ENCODE assay signal across 27 cellular contexts in the genomic region with DNA sequence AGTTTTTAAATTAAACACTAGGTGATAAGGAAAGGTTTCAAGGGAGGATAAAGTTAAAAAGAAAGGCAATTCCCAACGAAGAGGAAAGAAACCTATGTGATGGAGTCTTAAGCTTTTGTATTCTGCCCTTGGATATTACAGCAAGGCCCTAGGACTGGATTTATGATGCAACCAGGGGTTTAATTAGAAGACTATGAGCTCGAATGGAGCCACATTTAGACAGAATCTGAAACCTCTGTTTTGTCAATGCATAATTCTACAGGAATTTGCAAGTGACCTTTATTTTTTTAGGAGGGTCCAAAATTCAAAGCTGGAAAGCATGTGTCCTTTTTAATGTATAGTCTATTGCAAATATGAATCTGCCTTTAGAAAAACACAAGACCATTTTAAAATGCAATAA. TPM values are rescaled to one million over a fixed set of nuclear protein-coding genes. Genes with fewer than 3 reads are reported as not detected.
DNase-seq lines count a peak whose midpoint lies in the region; ATAC-seq and TF ChIP-seq lines count a peak whose summit lies in the region.
"Had no signal": no experiment of that assay in that cellular context is flagged by ENCODE, and none has a peak within 500 bp of the region (broad histone marks: within the 10 kb centered on the region; RNA-seq: fewer than 3 reads in every experiment).

No MANE protein-coding gene starts in this region.

- no peaks in the 10 kb centered on the region for H3K9me2 ChIP-seq in PC-3 (replicated peaks; ENCODE audit: low read length)

- DNase-seq in MCF 10A (ENCODE audit: unreplicated experiment) (peak; percentile 50), breast epithelium (ENCODE audit: low spot score in 2 of 2) (no peak), PC-3 (peak; percentile 60), epithelial cell of prostate (ENCODE audit: low read depth, low spot score) (no peak), upper lobe of right lung (no peak), D341Med (ENCODE audit: low spot score) (no peak)
- DNase-seq in effector CD4-positive, alpha-beta T cell: no peak
- DNase-seq: activated CD4-positive, alpha-beta T cell treated with anti-CD3 and anti-CD28 coated beads for 1 hour; activated CD8-positive, alpha-beta T cell treated with anti-CD3 and anti-CD28 coated beads for 36 hours; caudate nucleus; glutamatergic neuron; left ventricle myocardium superior; naive thymus-derived CD4-positive, alpha-beta T cell; NCI-H2171 treated with DMSO at 0.1 percent for 48 hours; NCI-H526; occipital lobe; retina; stimulated activated CD4-positive, alpha-beta T cell treated with anti-CD3 and anti-CD28 coated beads, Interleukin-2, amount 100 ng/mL, for 24 hours; T-helper 17 cell; transverse colon had no signal

- TF ChIP-seq CTCF in MCF 10A (IDR thresholded peaks at IDR 0.05; ENCODE audit: unreplicated experiment) (no peak), breast epithelium (IDR thresholded peaks at IDR 0.05) (no peak), PC-3 (conservative IDR thresholded peaks at IDR 0.05; ENCODE audit: low read depth, low read length) (no peak), upper lobe of right lung (IDR thresholded peaks at IDR 0.05) (no peak)

- H3K4me3 Mint-ChIP-seq in MCF 10A (ENCODE audit: unreplicated experiment): no peak overlapping the region
- H3K4me3 Mint-ChIP-seq: activated CD8-positive, alpha-beta T cell treated with anti-CD3 and anti-CD28 coated beads for 36 hours; activated naive CD4-positive, alpha-beta T cell treated with anti-CD3 and anti-CD28 coated beads, Interleukin-2, amount 50 U/mL, for 24 hours; dendritic cell treated with granulocyte-macrophage colony-stimulating factor and Interleukin-4, amounts not matched to agents 40 ng/mL and 50 ng/mL, for 4 days; mesothelial cell of epicardium; naive thymus-derived CD4-positive, alpha-beta T cell; T-helper 17 cell had no signal

- peaks cover 0 to 4% of the 10 kb centered on the region in 2 donors for H3K4me1 ChIP-seq in breast epithelium
- H3K4me1 ChIP-seq in PC-3 (ENCODE audit: insufficient read depth, low read length): peaks cover 69% of the 10 kb centered on the region
- H3K4me1 ChIP-seq in upper lobe of right lung: peaks cover 19% of the 10 kb centered on the region

- peak overlapping the region; percentile 85 for H3K9ac ChIP-seq in PC-3 (ENCODE audit: low read length)
- H3K9ac ChIP-seq: BLaER1 had no signal

- H3K27me3 ChIP-seq in breast epithelium (no peaks in the 10 kb centered on the region), PC-3 (ENCODE audit: low read length) (no peaks in the 10 kb centered on the region), upper lobe of right lung (no peaks in the 10 kb centered on the region)
- H3K27me3 ChIP-seq: BLaER1, transverse colon had no signal

- ATAC-seq in PC-3 (no peak), upper lobe of right lung (no peak)
- ATAC-seq: activated CD8-positive, alpha-beta T cell treated with anti-CD3 and anti-CD28 coated beads for 36 hours; GM12878; left ventricle myocardium superior; naive thymus-derived CD4-positive, alpha-beta T cell; SK-N-SH treated with all-trans-retinoic acid at 6 μM for 48 hours; T-helper 17 cell had no signal

- H4K20me1 ChIP-seq in PC-3 (ENCODE audit: low read length): no peaks in the 10 kb centered on the region
- H4K20me1 ChIP-seq: BLaER1 had no signal

- H2AFZ ChIP-seq in PC-3 (ENCODE audit: low read length): no peak overlapping the region

- H3K4me3 ChIP-seq in breast epithelium: no peak overlapping the region
- peak overlapping the region; percentile 22 for H3K4me3 ChIP-seq in PC-3 (ENCODE audit: low read length)
- H3K4me3 ChIP-seq in upper lobe of right lung: no peak overlapping the region
- H3K4me3 ChIP-seq: BLaER1, GM12878, transverse colon had no signal

- BruUV-seq in MCF 10A (replicated peaks; lab: Mats Ljungman, UMichigan): no TSS peak
- BruUV-seq in PC-3 (replicated peaks; lab: Mats Ljungman, UMichigan): no TSS peak

- peak overlapping the region; percentile 64 for H3K4me2 ChIP-seq in PC-3 (ENCODE audit: low read length)

- peaks cover 51% of the 10 kb centered on the region for H3K4me1 Mint-ChIP-seq in MCF 10A (ENCODE audit: insufficient read depth, unreplicated experiment)
- H3K4me1 Mint-ChIP-seq: activated naive CD4-positive, alpha-beta T cell treated with anti-CD3 and anti-CD28 coated beads, Interleukin-2, amount 50 U/mL, for 24 hours; naive thymus-derived CD4-positive, alpha-beta T cell; T-helper 17 cell had no signal

- H3K9me3 Mint-ChIP-seq in MCF 10A (ENCODE audit: unreplicated experiment): no peaks in the 10 kb centered on the region
- H3K9me3 Mint-ChIP-seq: activated CD8-positive, alpha-beta T cell treated with anti-CD3 and anti-CD28 coated beads for 36 hours; activated naive CD4-positive, alpha-beta T cell treated with anti-CD3 and anti-CD28 coated beads, Interleukin-2, amount 50 U/mL, for 24 hours; activated T-helper 2 cell treated with anti-CD3 and anti-CD28 coated beads, Interferon-gamma antibody, Interleukin-2, Interleukin-4, amounts not matched to agents 10 μg/mL and 5 μg/mL and 100 μg/mL, durations not matched to agents 14 hours and 24 hours and 36 hours; dendritic cell treated with granulocyte-macrophage colony-stimulating factor and Interleukin-4, amounts not matched to agents 40 ng/mL and 50 ng/mL, for 4 days; mesothelial cell of epicardium; naive thymus-derived CD4-positive, alpha-beta T cell had no signal

- H3K27ac ChIP-seq in breast epithelium (no peak overlapping the region), PC-3 (ENCODE audit: low read length) (peak overlapping the region; percentile 91), epithelial cell of prostate (peak overlapping the region; percentile 58), upper lobe of right lung (no peak overlapping the region)
- H3K27ac ChIP-seq: BLaER1, transverse colon had no signal

- H3K27me3 Mint-ChIP-seq in MCF 10A (ENCODE audit: insufficient read depth, unreplicated experiment): no peaks in the 10 kb centered on the region

- CTCF ChIA-PET in MCF 10A (lab: Yijun Ruan, JAX): interaction anchor here (1.1 kb wide), 2 partner anchors 15 to 684 kb away, joined by 3 read pairs; no protein-coding TSS in a partner anchor
- CTCF ChIA-PET in PC-3 (lab: Charles Lee): interaction anchor here (0.5 kb wide), 1 partner anchor 83 kb away, joined by 3 read pairs; no protein-coding TSS in a partner anchor

- POLR2A ChIA-PET in MCF 10A (lab: Yijun Ruan, JAX) (interaction anchor here (0.8 to 1.8 kb wide), 2 partner anchors 10 to 323 kb away, joined by 4 to 5 read pairs; no protein-coding TSS in a partner anchor), PC-3 (lab: Charles Lee; ENCODE audit: unreplicated experiment) (interaction anchor here (0.7 kb wide), 1 partner anchor 36 kb away, joined by 4 read pairs; no protein-coding TSS in a partner anchor)

- no peak for TF ChIP-seq POLR2A in breast epithelium (IDR thresholded peaks at IDR 0.05)

- H3K36me3 ChIP-seq in breast epithelium (no peaks in the 10 kb centered on the region), PC-3 (ENCODE audit: low read depth, low read length) (peaks cover 17% of the 10 kb centered on the region; the same call in 1 of the 2 replicates), upper lobe of right lung (no peaks in the 10 kb centered on the region)
- H3K36me3 ChIP-seq: BLaER1, transverse colon had no signal

- no peaks in the 10 kb centered on the region for H3K9me3 ChIP-seq in breast epithelium
- no peaks in the 10 kb centered on the region for H3K9me3 ChIP-seq in PC-3 (ENCODE audit: low read length)
- no peaks in the 10 kb centered on the region for H3K9me3 ChIP-seq in upper lobe of right lung
- H3K9me3 ChIP-seq: BLaER1, transverse colon had no signal

- peaks cover 85% of the 10 kb centered on the region for H3K79me2 ChIP-seq in PC-3 (ENCODE audit: low read length)

- intact Hi-C loops in MCF 10A (cut with micrococcal nuclease): no loop called here
- intact Hi-C loops in breast epithelium (cut with DNase I; ENCODE audit: low total_unique reads): no loop called here
- intact Hi-C loops in PC-3 (cut with micrococcal nuclease): loop anchor here (5.0 kb wide), 2 partner anchors 514 to 564 kb away; no protein-coding TSS in a partner anchor
- intact Hi-C loops in upper lobe of right lung (cut with DNase I): no loop called here

- peak overlapping the region; percentile 59 for H3K27ac Mint-ChIP-seq in MCF 10A (ENCODE audit: low read depth, unreplicated experiment)
- H3K27ac Mint-ChIP-seq: activated CD8-positive, alpha-beta T cell treated with anti-CD3 and anti-CD28 coated beads for 36 hours; activated naive CD4-positive, alpha-beta T cell treated with anti-CD3 and anti-CD28 coated beads, Interleukin-2, amount 50 U/mL, for 24 hours; activated T-helper 2 cell treated with anti-CD3 and anti-CD28 coated beads, Interferon-gamma antibody, Interleukin-2, Interleukin-4, amounts not matched to agents 10 μg/mL and 5 μg/mL and 100 μg/mL, durations not matched to agents 14 hours and 24 hours and 36 hours; dendritic cell treated with granulocyte-macrophage colony-stimulating factor and Interleukin-4, amounts not matched to agents 40 ng/mL and 50 ng/mL, for 4 days; mesothelial cell of epicardium; naive thymus-derived CD4-positive, alpha-beta T cell; T-helper 17 cell had no signal

- H3F3A ChIP-seq in PC-3 (ENCODE audit: low read length, unreplicated experiment): peaks cover 14% of the 10 kb centered on the region

- peaks cover 5% of the 10 kb centered on the region for H3K36me3 Mint-ChIP-seq in MCF 10A (ENCODE audit: insufficient read depth, unreplicated experiment)
- H3K36me3 Mint-ChIP-seq: activated naive CD4-positive, alpha-beta T cell treated with anti-CD3 and anti-CD28 coated beads, Interleukin-2, amount 50 U/mL, for 24 hours; mesothelial cell of epicardium; naive thymus-derived CD4-positive, alpha-beta T cell had no signal

RNA-seq across cellular contexts. Expression of a gene that starts 37.9 kb away (rescaled TPM):
- 5.3 and 6.3 TPM in 2 replicates for total RNA-seq in MCF 10A (2022)
- total RNA-seq in breast epithelium: 10 to 100 TPM in 1 of 3 donors, 1 to 10 TPM in 2; 1.6 to 10.2 (median 9.5) TPM
- 38.7 and 50.3 TPM in 2 replicates for total RNA-seq in PC-3 (2014; rRNA removed)
- total RNA-seq in upper lobe of right lung: 19.8 TPM
- total RNA-seq: activated CD8-positive, alpha-beta T cell treated with anti-CD3 and anti-CD28 coated beads for 36 hours; activated T-helper 2 cell treated with anti-CD3 and anti-CD28 coated beads, Interferon-gamma antibody, Interleukin-2, Interleukin-4, amounts not matched to agents 10 μg/mL and 5 μg/mL and 100 μg/mL, durations not matched to agents 14 hours and 24 hours and 36 hours; naive thymus-derived CD4-positive, alpha-beta T cell had no signal

Comparison
In these comparisons a context has a peak if more than half of its experiments do, and no peak if none do; other contexts are left out.
1. DNase-seq: peak in MCF 10A (single experiment) and PC-3 (single experiment); none in breast epithelium (0 of 2), epithelial cell of prostate (single experiment), effector CD4-positive, alpha-beta T cell (single experiment), upper lobe of right lung (single experiment) and D341Med (single experiment).
2. H3K27ac ChIP-seq: peak in PC-3 (single experiment) and epithelial cell of prostate (single experiment); none in breast epithelium (0 of 2) and upper lobe of right lung (single experiment).